In genomic region chr1:8495928-8496401, GRCh38 we compare ENCODE assay signal across 9 cellular contexts.
DNase-seq lines count a peak whose midpoint lies in the region; ATAC-seq and TF ChIP-seq lines count a peak whose summit lies in the region.
"Had no signal": no experiment of that assay in that cellular context is flagged by ENCODE, and none has a peak within 500 bp of the region (broad histone marks: within the 10 kb centered on the region; RNA-seq: fewer than 3 reads in every experiment).

No MANE protein-coding gene starts in this region.

- H3K9me3 Mint-ChIP-seq in brain, result peaks cover 6 to 14% (median 11%) of the 10 kb centered on the region in 5 experiments
- H3K9me3 Mint-ChIP-seq in stimulated activated naive CD8-positive, alpha-beta T cell treated with anti-CD3 and anti-CD28 coated beads, Interleukin-15, amount 100 ng/mL, for 72 hours, result peaks cover 0 to 4% of the 10 kb centered on the region in 2 donors
- H3K9me3 Mint-ChIP-seq: neural crest cell had no signal

- peaks cover 90% of the 10 kb centered on the region for H3K36me3 Mint-ChIP-seq in brain

- peak overlapping the region in 3 of 5 experiments; percentile 21 to 92 (median 58) for H3K27ac Mint-ChIP-seq in brain
- H3K27ac Mint-ChIP-seq in stimulated activated naive CD8-positive, alpha-beta T cell treated with anti-CD3 and anti-CD28 coated beads, Interleukin-15, amount 100 ng/mL, for 72 hours, result peak overlapping the region; percentile 72 to 90

- H3K4me3 Mint-ChIP-seq in brain, result no peak overlapping the region
- no peak overlapping the region for H3K4me3 Mint-ChIP-seq in stimulated activated naive CD8-positive, alpha-beta T cell treated with anti-CD3 and anti-CD28 coated beads, Interleukin-15, amount 100 ng/mL, for 72 hours
- H3K4me3 Mint-ChIP-seq: neural crest cell had no signal

- no peak for TF ChIP-seq CTCF in brain (conservative IDR thresholded peaks at IDR 0.05)

- peak; percentile 76 for DNase-seq in activated CD8-positive, alpha-beta memory T cell treated with anti-CD3 and anti-CD28 coated beads for 24 hours
- no peak for DNase-seq in activated CD8-positive, alpha-beta memory T cell treated with anti-CD3 and anti-CD28 coated beads, Interleukin-2, amount 50 U/mL, for 4 hours
- DNase-seq in NCI-H226, result peak; percentile 64
- DNase-seq in stimulated activated naive CD8-positive, alpha-beta T cell treated with anti-CD3 and anti-CD28 coated beads, Interleukin-15, amount 100 ng/mL, for 72 hours, result peak; percentile 30 to 39
- no peak for DNase-seq in GDM1 (lab: John Stamatoyannopoulos, UW)
- DNase-seq in NCI-H2081 treated with DMSO at 0.1 percent for 48 hours (lab: John Stamatoyannopoulos, UW), result no peak

- H3K4me1 Mint-ChIP-seq in brain, result peaks cover 9% of the 10 kb centered on the region
- peaks cover 44% of the 10 kb centered on the region for H3K4me1 Mint-ChIP-seq in stimulated activated naive CD8-positive, alpha-beta T cell treated with anti-CD3 and anti-CD28 coated beads, Interleukin-15, amount 100 ng/mL, for 72 hours

- peak; percentile 97 for ATAC-seq in stimulated activated naive CD8-positive, alpha-beta T cell treated with anti-CD3 and anti-CD28 coated beads, Interleukin-15, amount 100 ng/mL, for 72 hours
- no peak for ATAC-seq in GM21723 (IDR thresholded peaks at IDR 0.05; ENCODE audit: unreplicated experiment)

- no peaks in the 10 kb centered on the region for H3K27me3 Mint-ChIP-seq in brain
- no peaks in the 10 kb centered on the region for H3K27me3 Mint-ChIP-seq in stimulated activated naive CD8-positive, alpha-beta T cell treated with anti-CD3 and anti-CD28 coated beads, Interleukin-15, amount 100 ng/mL, for 72 hours

Comparison
In these comparisons a context has a peak if more than half of its experiments do, and no peak if none do; other contexts are left out.
1. DNase-seq: peak in activated CD8-positive, alpha-beta memory T cell treated with anti-CD3 and anti-CD28 coated beads for 24 hours (single experiment), NCI-H226 (single experiment) and stimulated activated naive CD8-positive, alpha-beta T cell treated with anti-CD3 and anti-CD28 coated beads, Interleukin-15, amount 100 ng/mL, for 72 hours (2 of 2); none in activated CD8-positive, alpha-beta memory T cell treated with anti-CD3 and anti-CD28 coated beads, Interleukin-2, amount 50 U/mL, for 4 hours (single experiment), GDM1 (single experiment) and NCI-H2081 treated with DMSO at 0.1 percent for 48 hours (single experiment).